34 cellular contexts compared by ENCODE assay signal in the genomic region with DNA sequence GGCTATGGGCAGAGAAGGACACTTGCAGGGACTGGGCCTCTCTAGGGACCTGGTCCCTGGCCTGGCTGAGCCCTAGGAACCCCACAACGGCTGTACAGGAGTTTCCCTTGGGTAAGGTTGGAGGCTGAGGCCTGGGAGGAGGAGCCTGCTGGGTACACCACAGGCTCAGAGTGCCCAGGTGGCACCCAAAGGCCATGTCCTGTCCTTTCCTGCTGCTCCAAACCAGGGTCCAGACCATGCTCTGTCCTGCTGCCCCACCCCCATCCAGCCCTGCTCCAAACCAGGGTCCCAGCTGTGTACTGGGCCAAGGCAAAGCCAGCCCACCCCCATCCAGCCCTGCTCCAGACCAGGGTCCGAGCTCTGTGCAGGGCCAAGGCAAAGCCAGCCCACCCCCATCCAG. TPM values are rescaled to one million over a fixed set of nuclear protein-coding genes. Genes with fewer than 3 reads are reported as not detected.
"Had no signal": no experiment of that assay in that cellular context is flagged by ENCODE, and none has a peak within 500 bp of the region (broad histone marks: within the 10 kb centered on the region; RNA-seq: fewer than 3 reads in every experiment).

No MANE protein-coding gene starts in this region.

- H3K4me3 ChIP-seq: body of pancreas, breast epithelium, PC-9 had no signal

- H3K9me3 ChIP-seq: body of pancreas, breast epithelium had no signal

- FAIRE-seq: astrocyte, RCC 7860 had no signal

- ATAC-seq: activated CD8-positive, alpha-beta memory T cell treated with anti-CD3 and anti-CD28 coated beads, Interleukin-2, amount 10 ng/mL, durations not matched to agents 7 days and 5 days; body of pancreas; Right ventricle myocardium inferior had no signal

- H3K27me3 ChIP-seq: body of pancreas, breast epithelium had no signal

- H3K9ac ChIP-seq: KMS-11 had no signal

- H3K4me2 ChIP-seq: KMS-11, PC-9 had no signal

- H2AFZ ChIP-seq: PC-9 had no signal

- DNase-seq: activated CD4-positive, alpha-beta memory T cell treated with anti-CD3 and anti-CD28 coated beads, Interleukin-2, amount 10 ng/mL, durations not matched to agents 7 days and 5 days; activated CD4-positive, alpha-beta T cell treated with anti-CD3 and anti-CD28 coated beads for 1 hour; activated CD4-positive, alpha-beta T cell treated with anti-CD3 and anti-CD28 coated beads for 48 hours; activated CD4-positive, CD25-positive, alpha-beta regulatory T cell; activated CD8-positive, alpha-beta memory T cell treated with anti-CD3 and anti-CD28 coated beads for 24 hours; activated CD8-positive, alpha-beta memory T cell treated with anti-CD3 and anti-CD28 coated beads, Interleukin-2, amount 10 ng/mL, durations not matched to agents 7 days and 5 days; activated CD8-positive, alpha-beta memory T cell treated with anti-CD3 and anti-CD28 coated beads, Interleukin-2, amount 50 U/mL, for 48 hours; activated gamma-delta T cell; activated naive CD4-positive, alpha-beta T cell treated with Interleukin-2 at 50 U/mL for 16 hours; activated naive CD8-positive, alpha-beta T cell treated with anti-CD3 and anti-CD28 coated beads, Interleukin-2, amount 10 ng/mL, durations not matched to agents 7 days and 5 days; amygdala; body of pancreas; MM.1S; MV-4-11; NCI-H1092; NCI-H146; NCI-H187; NCI-H2029 treated with DMSO at 0.1 percent for 48 hours; NCI-H2107; NCI-H2171; NCI-H510A; NCI-H526; NCI-H748 treated with DMSO at 0.1 percent for 48 hours; NK-92 treated with Interleukin-12 subunit alpha and Interleukin-12 subunit beta, amount 100 ng/mL, for 24 hours; PC-9; T1000; WERI-Rb-1 had no signal

- H3K4me1 ChIP-seq: body of pancreas, breast epithelium had no signal

- H3K27ac ChIP-seq: body of pancreas, breast epithelium, KMS-11, PC-9, RWPE1, WERI-Rb-1 had no signal

- H3K36me3 ChIP-seq: breast epithelium, WERI-Rb-1 had no signal

RNA-seq across cellular contexts. Expression of a gene that starts 35.3 kb away (rescaled TPM):
- total RNA-seq: activated naive CD8-positive, alpha-beta T cell treated with anti-CD3 and anti-CD28 coated beads, Interleukin-2, amount 10 ng/mL, durations not matched to agents 7 days and 5 days; Right ventricle myocardium inferior; T-helper 1 cell treated with Interleukin-12 subunit alpha and Interleukin-12 subunit beta and Interleukin-4 antibody, amounts not matched to agents 30 ng/mL and 1 ng/mL, for 36 hours had no signal
